In the genomic region with DNA sequence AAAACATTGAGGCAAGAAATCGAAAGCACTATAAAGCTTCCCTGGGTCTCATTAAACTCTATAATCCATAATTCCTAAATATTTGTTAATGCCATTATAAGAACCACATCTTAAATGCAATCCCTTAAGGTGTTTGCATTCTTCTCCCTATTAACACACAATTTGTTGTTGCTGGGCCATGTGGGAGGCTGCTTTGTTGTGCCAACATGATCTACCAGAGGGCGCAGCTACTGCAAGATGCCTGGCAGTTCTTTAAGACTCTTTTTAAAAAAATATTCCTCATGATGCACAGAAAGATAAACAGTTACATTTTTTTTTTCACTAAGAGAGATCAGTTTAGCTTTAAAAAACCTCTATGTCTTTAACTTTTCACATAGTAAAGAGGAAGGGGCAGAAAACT, we compare ENCODE assay signal across 16 cellular contexts. TPM values are rescaled to one million over a fixed set of nuclear protein-coding genes. Genes with fewer than 3 reads are reported as not detected.
A peak's percentile ranks its signal among the peaks of the same experiment; 100 is the strongest.
DNase-seq lines count a peak whose midpoint lies in the region; ATAC-seq, FAIRE-seq and TF ChIP-seq lines count a peak whose summit lies in the region.
"Had no signal": no experiment of that assay in that cellular context is flagged by ENCODE, and none has a peak within 500 bp of the region (broad histone marks: within the 10 kb centered on the region; RNA-seq: fewer than 3 reads in every experiment).

No MANE protein-coding gene starts in this region.

- no peak overlapping the region for H3K4me2 ChIP-seq in OCI-LY1 (ENCODE audit: low read length)

- no peaks in the 10 kb centered on the region for H3F3A ChIP-seq in OCI-LY1 (ENCODE audit: insufficient read depth, low read length)

- no peak overlapping the region for H3K9ac ChIP-seq in OCI-LY1 (ENCODE audit: low read length)

- no peaks in the 10 kb centered on the region for H4K20me1 ChIP-seq in OCI-LY1 (ENCODE audit: insufficient read depth, low read length)

- H3K9me3 ChIP-seq in OCI-LY1 (ENCODE audit: low read length): no peaks in the 10 kb centered on the region
- H3K9me3 ChIP-seq: BE2C had no signal

- H3K4me1 Mint-ChIP-seq in chondrocyte (ENCODE audit: low read depth) (peaks cover 11% of the 10 kb centered on the region), osteocyte (ENCODE audit: unreplicated experiment) (no peaks in the 10 kb centered on the region)
- H3K4me1 Mint-ChIP-seq: CD8-positive, alpha-beta memory T cell had no signal

- H3K4me3 Mint-ChIP-seq in chondrocyte (ENCODE audit: unreplicated experiment): no peak overlapping the region
- H3K4me3 Mint-ChIP-seq in osteocyte (ENCODE audit: unreplicated experiment): no peak overlapping the region
- H3K4me3 Mint-ChIP-seq: CD8-positive, alpha-beta memory T cell had no signal

- no peaks in the 10 kb centered on the region for H3K4me1 ChIP-seq in OCI-LY1 (ENCODE audit: insufficient read depth, low read length, severe bottlenecking)
- H3K4me1 ChIP-seq: BE2C had no signal

- H3K27ac Mint-ChIP-seq in chondrocyte (ENCODE audit: unreplicated experiment) (no peak overlapping the region), osteocyte (ENCODE audit: unreplicated experiment) (no peak overlapping the region)
- H3K27ac Mint-ChIP-seq: CD8-positive, alpha-beta memory T cell had no signal

- FAIRE-seq in D721Med (lab: Jason Lieb, UNC): no peak

- no peaks in the 10 kb centered on the region for H3K36me3 ChIP-seq in OCI-LY1 (ENCODE audit: insufficient read depth, low read length)
- H3K36me3 ChIP-seq: BE2C had no signal

- H3K4me3 ChIP-seq in OCI-LY1 (ENCODE audit: low read depth, low read length, poor library complexity, severe bottlenecking): no peak overlapping the region

- H3K36me3 Mint-ChIP-seq in chondrocyte (ENCODE audit: low read depth) (peaks cover 6% of the 10 kb centered on the region), osteocyte (ENCODE audit: unreplicated experiment) (peaks cover 8% of the 10 kb centered on the region)

- no peak overlapping the region for H3K27ac ChIP-seq in OCI-LY1 (ENCODE audit: low read depth, low read length, poor library complexity, severe bottlenecking)

- H3K9me2 ChIP-seq in OCI-LY1 (ENCODE audit: low read depth, low read length): no peaks in the 10 kb centered on the region

- no peak for ATAC-seq in GM21381 (IDR thresholded peaks at IDR 0.05; ENCODE audit: unreplicated experiment)
- ATAC-seq: HCT116, Right ventricle myocardium inferior had no signal

- DNase-seq in D721Med (ENCODE audit: insufficient read length, low spot score) (no peak), chondrocyte (ENCODE audit: low spot score) (no peak), osteocyte (ENCODE audit: extremely low spot score, unreplicated experiment) (no peak), DMS153 treated with DMSO at 0.1 percent for 48 hours (lab: John Stamatoyannopoulos, UW; ENCODE audit: unreplicated experiment) (no peak), NCI-H1694 (lab: John Stamatoyannopoulos, UW) (no peak)
- DNase-seq: ACHN; BE2C; CD8-positive, alpha-beta memory T cell; DMS153; NCI-H1930; NCI-H510A; OCI-M1 had no signal

- TF ChIP-seq CTCF in D721Med (IDR thresholded peaks at IDR 0.05; ENCODE audit: insufficient read depth, missing control alignments) (peak; percentile 40), OCI-LY1 (IDR thresholded peaks at IDR 0.05; ENCODE audit: low read length) (peak; percentile 10; the same call in 1 of the 2 replicates), chondrocyte (IDR thresholded peaks at IDR 0.05) (peak; percentile 29), osteocyte (IDR thresholded peaks at IDR 0.05) (peak; percentile 9)

- no peaks in the 10 kb centered on the region for H3K79me2 ChIP-seq in OCI-LY1 (ENCODE audit: insufficient read depth, low read length)

- no peaks in the 10 kb centered on the region for H3K27me3 Mint-ChIP-seq in chondrocyte (ENCODE audit: low read depth)
- H3K27me3 Mint-ChIP-seq in osteocyte (ENCODE audit: unreplicated experiment): peaks cover 25% of the 10 kb centered on the region

- no peak overlapping the region for H2AFZ ChIP-seq in OCI-LY1 (ENCODE audit: low read length)

- H3K9me3 Mint-ChIP-seq in chondrocyte (ENCODE audit: low read depth): no peaks in the 10 kb centered on the region
- no peaks in the 10 kb centered on the region for H3K9me3 Mint-ChIP-seq in osteocyte (ENCODE audit: unreplicated experiment)
- H3K9me3 Mint-ChIP-seq: CD8-positive, alpha-beta memory T cell had no signal

- no peaks in the 10 kb centered on the region for H3K27me3 ChIP-seq in OCI-LY1 (ENCODE audit: insufficient read depth, low read length)

RNA-seq across cellular contexts. Expression of a gene that starts 39.0 kb away (rescaled TPM):
- total RNA-seq in chondrocyte (36.0 to 42.3 TPM (median 38.4 TPM) in 3 replicates), osteocyte (36.5 and 39.3 TPM in 2 replicates)

RNA-seq across cellular contexts. Expression of a gene that starts 49.4 kb away (rescaled TPM):
- 3.0 to 3.8 TPM (median 3.3 TPM) in 3 replicates for total RNA-seq in chondrocyte
- 1.6 and 2.1 TPM in 2 replicates for total RNA-seq in osteocyte
